Comparison of ENCODE assay signal across 10 cellular contexts in genomic region chr11:113505541-113506375, GRCh38. TPM values are rescaled to one million over a fixed set of nuclear protein-coding genes. Genes with fewer than 3 reads are reported as not detected.
DNase-seq lines count a peak whose midpoint lies in the region; ATAC-seq and TF ChIP-seq lines count a peak whose summit lies in the region.
"Had no signal": no experiment of that assay in that cellular context is flagged by ENCODE, and none has a peak within 500 bp of the region (broad histone marks: within the 10 kb centered on the region; RNA-seq: fewer than 3 reads in every experiment).

No MANE protein-coding gene starts in this region.

- no peak overlapping the region for H3K4me3 ChIP-seq in tibial nerve

- peaks cover 0 to 14% (median 6%) of the 10 kb centered on the region in 4 donors for H3K4me1 ChIP-seq in tibial nerve

- 28 to 35% methylated on average over 12 of the region's 12 CpGs for WGBS in tibial nerve, 2 donors

- ATAC-seq in HG03460 (IDR thresholded peaks at IDR 0.05; ENCODE audit: unreplicated experiment), result no peak
- ATAC-seq in HG03139 (IDR thresholded peaks at IDR 0.05; ENCODE audit: unreplicated experiment), result no peak

- no peak for TF ChIP-seq CTCF in tibial nerve (IDR thresholded peaks at IDR 0.05)

- no peak for TF ChIP-seq POLR2A in tibial nerve (IDR thresholded peaks at IDR 0.05)

- peak; percentile 64 for DNase-seq in NCI-H748 (lab: John Stamatoyannopoulos, UW; ENCODE audit: unreplicated experiment)
- no peak for DNase-seq in NCI-H748 treated with DMSO at 0.1 percent for 48 hours (lab: John Stamatoyannopoulos, UW)
- DNase-seq in astrocyte of the hippocampus (ENCODE audit: low read depth, low spot score), result peak; percentile 75
- peak; percentile 84 for DNase-seq in islet precursor cell
- peak; percentile 19 to 36 for DNase-seq in tibial nerve (ENCODE audit: low spot score in 2 of 2)
- DNase-seq in GOT3 (lab: John Stamatoyannopoulos, UW), result no peak
- DNase-seq: ACHN had no signal

- H3K27me3 ChIP-seq in tibial nerve, result no peaks in the 10 kb centered on the region

- peak in 1 of 2 donors; percentile 54 for TF ChIP-seq EP300 in tibial nerve (IDR thresholded peaks at IDR 0.05)

- no peaks in the 10 kb centered on the region for H3K36me3 ChIP-seq in tibial nerve

- peak overlapping the region in 2 of 4 donors; percentile 60 to 64 for H3K27ac ChIP-seq in tibial nerve

- no peaks in the 10 kb centered on the region for H3K9me3 ChIP-seq in tibial nerve

RNA-seq across cellular contexts. Expression of gene DRD2, which starts 30.6 kb away (rescaled TPM):
- total RNA-seq in tibial nerve, result 1 to 10 TPM in 2 of 4 donors, under 1 TPM in 1, not detected in 1; 0.39 to 4.5 (median 1.3) TPM
- total RNA-seq: glomerular endothelial cell had no signal

Comparison
In these comparisons a context has a peak if more than half of its experiments do, and no peak if none do; other contexts are left out.
1. DNase-seq: peak in NCI-H748 (single experiment), astrocyte of the hippocampus (single experiment), islet precursor cell (single experiment) and tibial nerve (2 of 2); none in NCI-H748 treated with DMSO at 0.1 percent for 48 hours (single experiment) and GOT3 (single experiment).